8 cellular contexts compared by ENCODE assay signal in genomic region chr22:46054091-46054877, GRCh38.
DNase-seq lines count a peak whose midpoint lies in the region; ATAC-seq, FAIRE-seq and TF ChIP-seq lines count a peak whose summit lies in the region.

No MANE protein-coding gene starts in this region.

- peak overlapping the region; percentile 99 for H3K27ac ChIP-seq in A549
- peak overlapping the region; percentile 97 to 99 (median 98) for H3K27ac ChIP-seq in spleen
- H3K27ac ChIP-seq in H9 (ENCODE audit: insufficient read length, low read depth, low read length), result no peak overlapping the region

- no peak overlapping the region for H2BK5ac ChIP-seq in H9 (ENCODE audit: insufficient read length, low read length)

- no TSS peak for BruUV-seq in MCF 10A (replicated peaks; lab: Mats Ljungman, UMichigan)

- no peaks in the 10 kb centered on the region for H3K79me2 ChIP-seq in H9 (ENCODE audit: insufficient read depth, low read length)

- H2BK20ac ChIP-seq in H9 (ENCODE audit: low read depth, low read length, poor library complexity, severe bottlenecking), result no peak overlapping the region

- DNase-seq in A549 (ENCODE audit: low read depth in 1 of 2, low spot score in 1 of 2) (no peak), RPMI8226 (peak; percentile 92), MCF 10A (ENCODE audit: unreplicated experiment) (peak; percentile 77), islet precursor cell (peak; percentile 38), spleen (peak; percentile 94), H9 (no peak), HK-2 (ENCODE audit: unreplicated experiment) (no peak)

- no peak overlapping the region for H3K14ac ChIP-seq in H9 (ENCODE audit: insufficient read depth, low read length)

- no peak overlapping the region for H2BK12ac ChIP-seq in H9 (ENCODE audit: insufficient read length, low read depth, low read length)

- peak overlapping the region; percentile 61 for H3K4me3 ChIP-seq in A549
- H3K4me3 ChIP-seq in GM12875 (ENCODE audit: low read depth, low read length), result peak overlapping the region; percentile 65
- peak overlapping the region; percentile 58 to 88 (median 63) for H3K4me3 ChIP-seq in spleen

- H3K27me3 ChIP-seq in spleen (replicated peaks in 1 of 7), result no peaks in the 10 kb centered on the region
- no peaks in the 10 kb centered on the region for H3K27me3 ChIP-seq in H9 (ENCODE audit: insufficient read depth, low read length)

- H3K23ac ChIP-seq in H9 (ENCODE audit: insufficient read length, low read depth, low read length), result no peak overlapping the region

- no peak overlapping the region for H2AK5ac ChIP-seq in H9 (ENCODE audit: insufficient read length, low read length)

- peak overlapping the region; percentile 98 for H3K27ac Mint-ChIP-seq in MCF 10A (ENCODE audit: low read depth, unreplicated experiment)
- no peak overlapping the region; a peak in 2 of 7 replicates for H3K27ac Mint-ChIP-seq in H9

- intact Hi-C loops in MCF 10A (cut with micrococcal nuclease), result no loop called here
- intact Hi-C loops in spleen (cut with DNase I; ENCODE audit: low total_unique reads), result no loop called here

- no peak overlapping the region for H4K5ac ChIP-seq in H9 (ENCODE audit: insufficient read length, low read depth, low read length)

- ATAC-seq in A549, result peak; percentile 58 to 71; a peak in 5 of 6 replicates

- H2BK15ac ChIP-seq in H9 (ENCODE audit: low read depth, low read length), result no peak overlapping the region

- TF ChIP-seq EP300 in A549 (IDR thresholded peaks at IDR 0.05), result no peak

- peak overlapping the region; percentile 81 for H3K4me3 Mint-ChIP-seq in MCF 10A (ENCODE audit: unreplicated experiment)
- H3K4me3 Mint-ChIP-seq in H9, result no peak overlapping the region

- no peak overlapping the region for H4K91ac ChIP-seq in H9 (ENCODE audit: insufficient read length, low read depth, low read length)

- no peaks in the 10 kb centered on the region for H3K79me1 ChIP-seq in H9 (ENCODE audit: insufficient read depth, low read depth, low read length, poor library complexity, severe bottlenecking)

- peaks cover 36% of the 10 kb centered on the region for H3K36me3 Mint-ChIP-seq in MCF 10A (ENCODE audit: insufficient read depth, unreplicated experiment)
- no peaks in the 10 kb centered on the region for H3K36me3 Mint-ChIP-seq in H9 (ENCODE audit: insufficient read depth in 1 of 3, low read depth in 3 of 3)

- CTCF ChIA-PET in A549 (lab: Yijun Ruan, JAX) (interaction anchor here (1.4 to 8.1 kb wide), 4 partner anchors 18 to 63 kb away, joined by 4 to 48 read pairs (median 8); no protein-coding TSS in a partner anchor), MCF 10A (lab: Yijun Ruan, JAX) (interaction anchor here (1.1 to 6.9 kb wide), 3 partner anchors 15 to 47 kb away, joined by 4 to 47 read pairs (median 6); no protein-coding TSS in a partner anchor)

- no peak overlapping the region for H4K8ac ChIP-seq in H9 (replicated peaks; ENCODE audit: insufficient read length, low read depth, low read length)

- H3K4me1 ChIP-seq in A549, result peaks cover 43% of the 10 kb centered on the region
- peaks cover 50 to 98% (median 91%) of the 10 kb centered on the region in 6 donors for H3K4me1 ChIP-seq in spleen
- no peaks in the 10 kb centered on the region for H3K4me1 ChIP-seq in H9 (ENCODE audit: insufficient read depth, low read length)

- H3K9ac ChIP-seq in H9 (ENCODE audit: extremely low read depth, insufficient read length, low read length), result no peak overlapping the region

- no peak overlapping the region for H3K18ac ChIP-seq in H9 (ENCODE audit: insufficient read length, low read depth, low read length)

- TF ChIP-seq POLR2A in A549 (IDR thresholded peaks at IDR 0.05; ENCODE audit: low read length) (no peak), spleen (IDR thresholded peaks at IDR 0.05) (peak in 1 of 3 donors; percentile 62)

- TF ChIP-seq RAD21 in A549 (conservative IDR thresholded peaks at IDR 0.05 in 1 of 2, IDR thresholded peaks at IDR 0.05 in 1 of 2), result no peak

- no peak for TF ChIP-seq CTCF in A549 (IDR thresholded peaks at IDR 0.05)
- no peak for TF ChIP-seq CTCF in GM12875 (IDR thresholded peaks at IDR 0.05; ENCODE audit: borderline replicate concordance, insufficient read depth, low read depth, low read length)
- TF ChIP-seq CTCF in MCF 10A (IDR thresholded peaks at IDR 0.05; ENCODE audit: unreplicated experiment), result no peak
- TF ChIP-seq CTCF in spleen (IDR thresholded peaks at IDR 0.05 in 8 of 11, conservative IDR thresholded peaks at IDR 0.05 in 3 of 11), result no peak
- no peak for TF ChIP-seq CTCF in H9 (conservative IDR thresholded peaks at IDR 0.05)

- H3K4me2 ChIP-seq in A549, result peak overlapping the region; percentile 92
- H3K4me2 ChIP-seq in H9 (ENCODE audit: insufficient read depth, insufficient read length, low read length), result no peak overlapping the region

- H3K36me3 ChIP-seq in spleen, result peaks cover 0 to 12% (median 0%) of the 10 kb centered on the region in 6 donors

- no peak for FAIRE-seq in A549 (lab: Jason Lieb, UNC)

- H3K27me3 Mint-ChIP-seq in MCF 10A (ENCODE audit: insufficient read depth, unreplicated experiment) (no peaks in the 10 kb centered on the region), H9 (ENCODE audit: low read depth) (peaks cover 5% of the 10 kb centered on the region)

- H3K9me3 ChIP-seq in A549 (no peaks in the 10 kb centered on the region), spleen (no peaks in the 10 kb centered on the region), H9 (ENCODE audit: control insufficient read depth, low read depth, low read length) (no peaks in the 10 kb centered on the region)

- no peak overlapping the region for H2AFZ ChIP-seq in H9 (ENCODE audit: low read length)

- H3K9me3 Mint-ChIP-seq in MCF 10A (ENCODE audit: unreplicated experiment) (no peaks in the 10 kb centered on the region), H9 (no peaks in the 10 kb centered on the region)

- 3% methylated on average over 14 of the region's 39 CpGs for WGBS in A549 (ENCODE audit: missing lambda C conversion rate)
- WGBS in spleen, 5 donors, result 0 to 29% (median 4%) methylated on average over 2 to 39 of the region's 39 CpGs
- WGBS in H9 (ENCODE audit: extremely low coverage, insufficient read length, low lambda C conversion rate), result no CpG with 5 or more reads among the region's 39 CpGs

- H3K4me1 Mint-ChIP-seq in MCF 10A (ENCODE audit: insufficient read depth, unreplicated experiment), result peaks cover 30% of the 10 kb centered on the region
- peaks cover 0 to 7% of the 10 kb centered on the region in 2 experiments; a peak in 2 of 4 replicates for H3K4me1 Mint-ChIP-seq in H9

- no peak overlapping the region for H3K56ac ChIP-seq in H9 (ENCODE audit: insufficient read length, low read depth, low read length)

- no peaks in the 10 kb centered on the region for H3K23me2 ChIP-seq in H9 (ENCODE audit: insufficient read length, low read depth, low read length, poor library complexity, severe bottlenecking)

- no peak overlapping the region for H3T11ph ChIP-seq in H9 (ENCODE audit: low read length)

- H3K4ac ChIP-seq in H9 (ENCODE audit: low read depth, low read length), result no peak overlapping the region

- POLR2A ChIA-PET in A549 (lab: Yijun Ruan, JAX), result interaction anchor here (0.6 to 4.4 kb wide), 8 partner anchors 9 to 42 kb away, joined by 3 to 39 read pairs (median 3); no protein-coding TSS in a partner anchor
- POLR2A ChIA-PET in MCF 10A (lab: Yijun Ruan, JAX), result interaction anchor here (0.7 to 25.5 kb wide), 13 partner anchors 10 to 585 kb away, joined by 3 to 1278 read pairs (median 7); no protein-coding TSS in a partner anchor

- H2BK120ac ChIP-seq in H9 (ENCODE audit: low read depth, low read length, poor library complexity, severe bottlenecking), result no peak overlapping the region

- no peaks in the 10 kb centered on the region for H4K20me1 ChIP-seq in H9 (ENCODE audit: control insufficient read depth, insufficient read depth, insufficient read length)

TF ChIP-seq in A549, 52 proteins besides CTCF, POLR2A, EP300 and RAD21:
- TF ChIP-seq, protein P1, sequence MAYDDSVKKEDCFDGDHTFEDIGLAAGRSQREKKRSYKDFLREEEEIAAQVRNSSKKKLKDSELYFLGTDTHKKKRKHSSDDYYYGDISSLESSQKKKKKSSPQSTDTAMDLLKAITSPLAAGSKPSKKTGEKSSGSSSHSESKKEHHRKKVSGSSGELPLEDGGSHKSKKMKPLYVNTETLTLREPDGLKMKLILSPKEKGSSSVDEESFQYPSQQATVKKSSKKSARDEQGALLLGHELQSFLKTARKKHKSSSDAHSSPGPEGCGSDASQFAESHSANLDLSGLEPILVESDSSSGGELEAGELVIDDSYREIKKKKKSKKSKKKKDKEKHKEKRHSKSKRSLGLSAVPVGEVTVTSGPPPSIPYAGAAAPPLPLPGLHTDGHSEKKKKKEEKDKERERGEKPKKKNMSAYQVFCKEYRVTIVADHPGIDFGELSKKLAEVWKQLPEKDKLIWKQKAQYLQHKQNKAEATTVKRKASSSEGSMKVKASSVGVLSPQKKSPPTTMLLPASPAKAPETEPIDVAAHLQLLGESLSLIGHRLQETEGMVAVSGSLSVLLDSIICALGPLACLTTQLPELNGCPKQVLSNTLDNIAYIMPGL (CRISPR knock-in tag; IDR thresholded peaks at IDR 0.05; ENCODE audit: borderline replicate concordance), result no peak
- TF ChIP-seq MAFK (IDR thresholded peaks at IDR 0.05; ENCODE audit: partially characterized antibody), result peak; percentile 70

Comparison
In these comparisons a context has a peak if more than half of its experiments do, and no peak if none do; other contexts are left out.
1. DNase-seq: peak in RPMI8226 (single experiment), MCF 10A (single experiment), islet precursor cell (single experiment) and spleen (single experiment); none in A549 (0 of 2), H9 (single experiment) and HK-2 (single experiment).
2. Peak in every context shown above with its lines, with median percentiles within 50 percentile points of each other: H3K4me3 ChIP-seq.